8 cellular contexts compared by ENCODE assay signal in genomic region chr17:8041249-8041928, GRCh38.
A peak's percentile ranks its signal among the peaks of the same experiment; 100 is the strongest.
DNase-seq lines count a peak whose midpoint lies in the region; ATAC-seq and TF ChIP-seq lines count a peak whose summit lies in the region.

No MANE protein-coding gene starts in this region.

- no peak overlapping the region for H3K4me3 Mint-ChIP-seq in stimulated activated naive B cell treated with anti-CD40 and anti-IgM and Interleukin-4, amounts not matched to agents 10 μg/mL and 1 μg/mL and 100 μg/mL, for 72 hours

- TF ChIP-seq EP300 in Ishikawa (IDR thresholded peaks at IDR 0.05; ENCODE audit: borderline replicate concordance): no peak

- peak; percentile 78 for DNase-seq in ELR (ENCODE audit: low read depth)
- DNase-seq in SKM-1 treated with dmso at 0.1 percent for 144 hours (lab: John Stamatoyannopoulos, UW; ENCODE audit: unreplicated experiment): peak; percentile 29
- peak; percentile 27 for DNase-seq in central memory CD4-positive, alpha-beta T cell
- peak; percentile 67 for DNase-seq in kidney tubule cell (ENCODE audit: low spot score)
- DNase-seq in stimulated activated naive B cell treated with anti-CD40 and anti-IgM and Interleukin-4, amounts not matched to agents 10 μg/mL and 1 μg/mL and 100 μg/mL, for 72 hours: no peak

- H3K9me3 Mint-ChIP-seq in stimulated activated naive B cell treated with anti-CD40 and anti-IgM and Interleukin-4, amounts not matched to agents 10 μg/mL and 1 μg/mL and 100 μg/mL, for 72 hours: no peaks in the 10 kb centered on the region

- peak; percentile 67 to 70 for ATAC-seq in stimulated activated naive B cell treated with anti-CD40 and anti-IgM and Interleukin-4, amounts not matched to agents 10 μg/mL and 1 μg/mL and 100 μg/mL, for 72 hours (replicated peaks)
- no peak for ATAC-seq in HG02884 (IDR thresholded peaks at IDR 0.05; ENCODE audit: unreplicated experiment)
- ATAC-seq in HG02870 (IDR thresholded peaks at IDR 0.05; ENCODE audit: unreplicated experiment): no peak

- peaks cover 0 to 4% of the 10 kb centered on the region in 2 donors for H3K36me3 Mint-ChIP-seq in stimulated activated naive B cell treated with anti-CD40 and anti-IgM and Interleukin-4, amounts not matched to agents 10 μg/mL and 1 μg/mL and 100 μg/mL, for 72 hours

- peaks cover 32 to 64% of the 10 kb centered on the region in 2 donors for H3K27me3 Mint-ChIP-seq in stimulated activated naive B cell treated with anti-CD40 and anti-IgM and Interleukin-4, amounts not matched to agents 10 μg/mL and 1 μg/mL and 100 μg/mL, for 72 hours

- no peak overlapping the region for H3K27ac Mint-ChIP-seq in stimulated activated naive B cell treated with anti-CD40 and anti-IgM and Interleukin-4, amounts not matched to agents 10 μg/mL and 1 μg/mL and 100 μg/mL, for 72 hours

- H3K4me1 Mint-ChIP-seq in stimulated activated naive B cell treated with anti-CD40 and anti-IgM and Interleukin-4, amounts not matched to agents 10 μg/mL and 1 μg/mL and 100 μg/mL, for 72 hours: peaks cover 7 to 19% of the 10 kb centered on the region in 2 donors

- peak; percentile 76 for TF ChIP-seq RAD21 in Ishikawa (IDR thresholded peaks at IDR 0.05; ENCODE audit: low read depth)

TF ChIP-seq in Ishikawa, 13 proteins besides CTCF, POLR2A, EP300 and RAD21:
- TF ChIP-seq YY1 (IDR thresholded peaks at IDR 0.05; ENCODE audit: low read depth) (no peak), CEBPB (IDR thresholded peaks at IDR 0.05) (no peak), TEAD4 (IDR thresholded peaks at IDR 0.05) (no peak), MAX (IDR thresholded peaks at IDR 0.05) (no peak), EGR1 (IDR thresholded peaks at IDR 0.05) (no peak), USF1 (IDR thresholded peaks at IDR 0.05) (no peak), TAF1 (IDR thresholded peaks at IDR 0.05; ENCODE audit: low read depth) (no peak), REST (IDR thresholded peaks at IDR 0.05; ENCODE audit: low read depth) (no peak), FOXM1 (IDR thresholded peaks at IDR 0.05; ENCODE audit: borderline replicate concordance, low read depth) (no peak), CREB1 (IDR thresholded peaks at IDR 0.05; ENCODE audit: low read depth) (no peak), TCF12 (IDR thresholded peaks at IDR 0.05; ENCODE audit: low read depth) (no peak), ZBTB7A (IDR thresholded peaks at IDR 0.05; ENCODE audit: low read depth) (no peak), NFIC (IDR thresholded peaks at IDR 0.05) (no peak)

Comparison
In these comparisons a context has a peak if more than half of its experiments do, and no peak if none do; other contexts are left out.
1. ATAC-seq: peak in stimulated activated naive B cell treated with anti-CD40 and anti-IgM and Interleukin-4, amounts not matched to agents 10 μg/mL and 1 μg/mL and 100 μg/mL, for 72 hours (2 of 2); none in HG02884 (single experiment) and HG02870 (single experiment).